20 cellular contexts compared by ENCODE assay signal in the genomic region with DNA sequence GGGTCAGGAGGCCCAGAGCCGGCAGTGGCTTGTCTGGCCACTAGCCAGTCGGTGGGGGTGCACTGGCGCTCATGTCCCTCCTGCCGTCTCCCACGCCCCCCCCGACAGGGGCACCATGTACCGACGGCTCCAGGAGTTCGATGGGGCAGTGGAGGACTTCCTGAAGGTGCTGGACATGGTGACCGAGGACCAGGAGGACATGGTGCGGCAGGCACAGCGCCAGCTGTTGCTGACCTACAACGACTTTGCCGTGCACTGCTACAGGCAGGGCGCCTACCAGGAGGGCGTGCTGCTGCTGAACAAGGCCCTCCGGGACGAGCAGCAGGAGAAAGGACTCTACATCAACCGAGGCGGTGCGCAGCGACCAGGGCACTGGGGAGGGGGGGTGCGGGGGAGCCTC. TPM values are rescaled to one million over a fixed set of nuclear protein-coding genes. Genes with fewer than 3 reads are reported as not detected.
DNase-seq lines count a peak whose midpoint lies in the region; ATAC-seq and TF ChIP-seq lines count a peak whose summit lies in the region.
"Had no signal": no experiment of that assay in that cellular context is flagged by ENCODE, and none has a peak within 500 bp of the region (broad histone marks: within the 10 kb centered on the region; RNA-seq: fewer than 3 reads in every experiment).

No MANE protein-coding gene starts in this region.

- TF ChIP-seq CTCF in left lung (IDR thresholded peaks at IDR 0.05) (no peak), upper lobe of right lung (IDR thresholded peaks at IDR 0.05) (no peak)

- H3K27me3 ChIP-seq in left lung (no peaks in the 10 kb centered on the region), upper lobe of right lung (no peaks in the 10 kb centered on the region)
- H3K27me3 ChIP-seq: SJSA1 had no signal

- H3K4me3 ChIP-seq in left lung (no peak overlapping the region), upper lobe of right lung (no peak overlapping the region)
- H3K4me3 ChIP-seq: A549, SJSA1 had no signal

- no peak overlapping the region for H3K27ac ChIP-seq in left lung
- no peak overlapping the region for H3K27ac ChIP-seq in upper lobe of right lung
- H3K27ac ChIP-seq: A549, SJSA1 had no signal

- intact Hi-C loops in left lung (cut with DNase I) (no loop called here), upper lobe of right lung (cut with DNase I) (loop anchor here (10.0 kb wide), 1 partner anchor 229 kb away; no protein-coding TSS in a partner anchor)

- H3K9me3 ChIP-seq in left lung = no peaks in the 10 kb centered on the region
- H3K9me3 ChIP-seq in upper lobe of right lung = no peaks in the 10 kb centered on the region
- H3K9me3 ChIP-seq: A549, SJSA1 had no signal

- DNase-seq in NCI-H2081 (lab: John Stamatoyannopoulos, UW) (peak; percentile 24 to 48), NCI-H2081 treated with DMSO at 0.1 percent for 48 hours (lab: John Stamatoyannopoulos, UW) (no peak), SK-N-DZ (ENCODE audit: low spot score) (peak; percentile 68), left lung (no peak), upper lobe of right lung (no peak), medulla oblongata (ENCODE audit: extremely low spot score) (no peak), H4 (ENCODE audit: low spot score) (no peak), GDM1 (lab: John Stamatoyannopoulos, UW) (no peak)
- DNase-seq: cerebellar nuclear complex; foreskin melanocyte; midbrain; MM.1S; NCI-H2171 treated with DMSO at 0.1 percent for 48 hours; stimulated activated CD4-positive, alpha-beta T cell treated with anti-CD3 and anti-CD28 coated beads, Interleukin-2, amount 100 ng/mL, for 48 hours; stimulated activated CD8-positive, alpha-beta memory T cell treated with anti-CD3 and anti-CD28 coated beads, Interleukin-4, amount 100 ng/mL, for 48 hours had no signal

- H3K36me3 ChIP-seq in left lung (no peaks in the 10 kb centered on the region), upper lobe of right lung (no peaks in the 10 kb centered on the region)
- H3K36me3 ChIP-seq: SJSA1 had no signal

- H3K4me1 ChIP-seq in left lung = peaks cover 3 to 8% of the 10 kb centered on the region in 2 donors
- peaks cover 10% of the 10 kb centered on the region for H3K4me1 ChIP-seq in upper lobe of right lung

- peak; percentile 75 for ATAC-seq in left lung
- ATAC-seq in upper lobe of right lung = peak; percentile 48
- ATAC-seq: A549 had no signal

RNA-seq across cellular contexts. Expression of a gene that starts 8.1 kb away (rescaled TPM):
- 0.06 and 0.13 TPM in 2 replicates for polyA plus RNA-seq in SK-N-DZ (2014; cell fraction: cytosol; rRNA removed)
- polyA plus RNA-seq in SK-N-DZ (2014; cell fraction: nucleus; rRNA removed) = 0.22 and 0.55 TPM in 2 replicates
- total RNA-seq in left lung (1 to 10 TPM in 1 of 2 donors, under 1 TPM in 1; 0.15 to 1.0 TPM), upper lobe of right lung (0.41 TPM)
- not detected in 2 replicates for total RNA-seq in H4 (2014; rRNA removed; shearing (Covaris generic))
- total RNA-seq: activated T-helper 1 cell treated with anti-CD3 and anti-CD28 coated beads, Interleukin-12 subunit alpha, Interleukin-12 subunit beta, Interleukin-2, Interleukin-4 antibody, amounts not matched to agents 30 ng/mL and 10 ng/mL and 1 ng/mL, durations not matched to agents 14 hours and 24 hours and 36 hours; G401; H9; SJSA1 had no signal
- polyA plus RNA-seq: A549 had no signal

RNA-seq across cellular contexts. Expression of a gene that starts 8.5 kb away (rescaled TPM):
- 11.8 and 14.8 TPM in 2 replicates for polyA plus RNA-seq in SK-N-DZ (2014; cell fraction: cytosol; rRNA removed)
- polyA plus RNA-seq in SK-N-DZ (2014; cell fraction: nucleus; rRNA removed) = 9.3 and 10.4 TPM in 2 replicates
- total RNA-seq in left lung = 10 to 100 TPM; 17.1 to 20.2 TPM
- 8.0 TPM for total RNA-seq in upper lobe of right lung
- total RNA-seq in H4 (2014; rRNA removed; shearing (Covaris generic)) = 9.9 and 11.4 TPM in 2 replicates

RNA-seq across cellular contexts. Expression of a gene that starts 11.1 kb away (rescaled TPM):
- polyA plus RNA-seq in SK-N-DZ (2014; cell fraction: cytosol; rRNA removed) = 26.4 and 38.4 TPM in 2 replicates
- polyA plus RNA-seq in SK-N-DZ (2014; cell fraction: nucleus; rRNA removed) = 30.8 and 42.5 TPM in 2 replicates
- total RNA-seq in left lung (10 to 100 TPM; 19.5 to 21.8 TPM), upper lobe of right lung (17.3 TPM)
- total RNA-seq in H4 (2014; rRNA removed; shearing (Covaris generic)) = 6.3 and 11.5 TPM in 2 replicates

RNA-seq across cellular contexts. Expression of a gene that starts 17.2 kb away (rescaled TPM):
- polyA plus RNA-seq in SK-N-DZ (2014; cell fraction: cytosol; rRNA removed) = 0.27 TPM in 1 of 2 replicates, not detected in the other
- 0.58 and 1.1 TPM in 2 replicates for polyA plus RNA-seq in SK-N-DZ (2014; cell fraction: nucleus; rRNA removed)
- 1 to 10 TPM in 1 of 2 donors, under 1 TPM in 1; 0.35 to 7.6 TPM for total RNA-seq in left lung
- 0.29 TPM for total RNA-seq in upper lobe of right lung
- not detected in 2 replicates for total RNA-seq in H4 (2014; rRNA removed; shearing (Covaris generic))
- total RNA-seq: G401 had no signal

RNA-seq across cellular contexts. Expression of a gene that starts 54.5 kb away (rescaled TPM):
- polyA plus RNA-seq in SK-N-DZ (2014; cell fraction: cytosol; rRNA removed) = 5.8 and 6.9 TPM in 2 replicates
- polyA plus RNA-seq in SK-N-DZ (2014; cell fraction: nucleus; rRNA removed) = 4.2 and 9.0 TPM in 2 replicates
- total RNA-seq in left lung (10 to 100 TPM; 21.7 to 41.9 TPM), upper lobe of right lung (85.3 TPM)
- 0.12 and 0.23 TPM in 2 replicates for total RNA-seq in H4 (2014; rRNA removed; shearing (Covaris generic))
- total RNA-seq: SJSA1 had no signal

Comparison
In these comparisons a context has a peak if more than half of its experiments do, and no peak if none do; other contexts are left out.
1. DNase-seq: peak in NCI-H2081 (2 of 2) and SK-N-DZ (single experiment); none in NCI-H2081 treated with DMSO at 0.1 percent for 48 hours (single experiment), left lung (0 of 2), upper lobe of right lung (single experiment), medulla oblongata (single experiment), H4 (single experiment) and GDM1 (single experiment).